18 cellular contexts compared by ENCODE assay signal in the genomic region with DNA sequence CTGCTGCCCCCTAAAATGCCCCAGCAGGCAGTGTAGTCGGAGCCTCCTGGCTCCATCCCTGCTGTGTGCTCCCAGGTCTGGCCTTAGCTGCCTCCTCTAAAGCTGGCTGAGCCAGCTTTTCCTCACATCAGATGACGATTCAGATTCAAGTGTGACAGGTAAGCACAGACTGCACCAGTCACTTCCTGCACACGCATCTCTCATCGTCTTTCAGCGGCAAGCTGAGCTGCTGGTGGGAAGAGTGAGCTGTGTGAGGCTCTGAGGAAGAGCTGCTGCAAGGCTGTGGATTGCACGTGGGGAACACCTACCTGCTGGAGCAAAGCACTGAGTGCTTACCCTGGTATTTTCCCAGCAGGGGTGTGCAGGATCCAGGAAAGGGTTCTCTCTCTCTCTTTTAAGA.
DNase-seq lines count a peak whose midpoint lies in the region; ATAC-seq and TF ChIP-seq lines count a peak whose summit lies in the region.
"Had no signal": no experiment of that assay in that cellular context is flagged by ENCODE, and none has a peak within 500 bp of the region (broad histone marks: within the 10 kb centered on the region; RNA-seq: fewer than 3 reads in every experiment).

No MANE protein-coding gene starts in this region.

- no peak for ATAC-seq in naive thymus-derived CD4-positive, alpha-beta T cell
- ATAC-seq in HG03469 (IDR thresholded peaks at IDR 0.05; ENCODE audit: unreplicated experiment), result no peak
- ATAC-seq: gastroesophageal sphincter, HCT116 had no signal

- in situ Hi-C loops in GM13977 (cut with MboI; ENCODE audit: low pct_unique_long_range_greater_than_20kb, low sequenced_read_pairs, unreplicated experiment), result no loop called here

- H3K9me3 Mint-ChIP-seq in activated T-cell treated with anti-CD3 and anti-CD28 coated beads, Interleukin-2, amount 50 U/mL, for 24 hours, result no peaks in the 10 kb centered on the region
- H3K9me3 Mint-ChIP-seq in CD8-positive, alpha-beta memory T cell, result no peaks in the 10 kb centered on the region
- H3K9me3 Mint-ChIP-seq in activated CD4-positive, alpha-beta memory T cell treated with anti-CD3 and anti-CD28 coated beads, Interleukin-2, amount 10 ng/mL, durations not matched to agents 7 days and 5 days, result no peaks in the 10 kb centered on the region
- no peaks in the 10 kb centered on the region for H3K9me3 Mint-ChIP-seq in naive thymus-derived CD4-positive, alpha-beta T cell

- H3K9me3 ChIP-seq in CD8-positive, alpha-beta memory T cell (ENCODE audit: low read length), result no peaks in the 10 kb centered on the region
- H3K9me3 ChIP-seq in naive thymus-derived CD4-positive, alpha-beta T cell (ENCODE audit: control insufficient read depth in 2 of 3, low read length in 3 of 3), result no peaks in the 10 kb centered on the region
- H3K9me3 ChIP-seq: gastroesophageal sphincter, uterus had no signal

- POLR2A ChIA-PET in CD8-positive, alpha-beta memory T cell (lab: Charles Lee), result no interaction called here
- POLR2A ChIA-PET in activated CD4-positive, alpha-beta memory T cell treated with anti-CD3 and anti-CD28 coated beads, Interleukin-2, amount 10 ng/mL, durations not matched to agents 7 days and 5 days (lab: Charles Lee), result no interaction called here
- POLR2A ChIA-PET in naive thymus-derived CD4-positive, alpha-beta T cell (lab: Charles Lee), result no interaction called here

- H3K27me3 Mint-ChIP-seq in activated T-cell treated with anti-CD3 and anti-CD28 coated beads, Interleukin-2, amount 50 U/mL, for 24 hours, result no peaks in the 10 kb centered on the region
- no peaks in the 10 kb centered on the region for H3K27me3 Mint-ChIP-seq in CD8-positive, alpha-beta memory T cell
- no peaks in the 10 kb centered on the region for H3K27me3 Mint-ChIP-seq in activated CD4-positive, alpha-beta memory T cell treated with anti-CD3 and anti-CD28 coated beads, Interleukin-2, amount 10 ng/mL, durations not matched to agents 7 days and 5 days
- no peaks in the 10 kb centered on the region for H3K27me3 Mint-ChIP-seq in naive thymus-derived CD4-positive, alpha-beta T cell
- H3K27me3 Mint-ChIP-seq: activated naive CD8-positive, alpha-beta T cell had no signal

- H3K4me1 ChIP-seq in CD8-positive, alpha-beta memory T cell (ENCODE audit: insufficient read depth, low read length), result peaks cover 4% of the 10 kb centered on the region
- no peaks in the 10 kb centered on the region for H3K4me1 ChIP-seq in naive thymus-derived CD4-positive, alpha-beta T cell (ENCODE audit: control insufficient read depth in 2 of 2, insufficient read depth in 2 of 2, low read length in 2 of 2)

- intact Hi-C loops in naive thymus-derived CD4-positive, alpha-beta T cell (cut with micrococcal nuclease), result no loop called here

- H3K36me3 ChIP-seq in CD8-positive, alpha-beta memory T cell (ENCODE audit: insufficient read depth, low read length), result peaks cover 31% of the 10 kb centered on the region
- H3K36me3 ChIP-seq in naive thymus-derived CD4-positive, alpha-beta T cell (ENCODE audit: control insufficient read depth in 2 of 3, insufficient read depth in 3 of 3, low read length in 3 of 3), result peaks cover under 1 to 97% (median 17%) of the 10 kb centered on the region in 3 experiments
- H3K36me3 ChIP-seq: uterus had no signal

- peaks cover 16% of the 10 kb centered on the region for H3K4me1 Mint-ChIP-seq in activated T-cell treated with anti-CD3 and anti-CD28 coated beads, Interleukin-2, amount 50 U/mL, for 24 hours (ENCODE audit: low read depth)
- peaks cover 19 to 65% (median 22%) of the 10 kb centered on the region in 3 donors for H3K4me1 Mint-ChIP-seq in CD8-positive, alpha-beta memory T cell
- peaks cover 7% of the 10 kb centered on the region for H3K4me1 Mint-ChIP-seq in activated CD4-positive, alpha-beta memory T cell treated with anti-CD3 and anti-CD28 coated beads, Interleukin-2, amount 10 ng/mL, durations not matched to agents 7 days and 5 days
- H3K4me1 Mint-ChIP-seq in naive thymus-derived CD4-positive, alpha-beta T cell, result peaks cover 11 to 44% (median 17%) of the 10 kb centered on the region in 7 donors

- no peak for DNase-seq in activated T-cell treated with anti-CD3 and anti-CD28 coated beads, Interleukin-2, amount 50 U/mL, for 24 hours
- no peak for DNase-seq in activated T-cell treated with anti-CD3 and anti-CD28 coated beads, Interleukin-2, amount 50 U/mL, for 1 hour
- no peak for DNase-seq in CD8-positive, alpha-beta memory T cell
- DNase-seq in activated CD4-positive, alpha-beta memory T cell treated with anti-CD3 and anti-CD28 coated beads, Interleukin-2, amount 10 ng/mL, durations not matched to agents 7 days and 5 days, result no peak
- no peak for DNase-seq in naive thymus-derived CD4-positive, alpha-beta T cell
- DNase-seq in NCI-H526 treated with DMSO at 0.1 percent for 48 hours (lab: John Stamatoyannopoulos, UW) (no peak), GM13977 (ENCODE audit: low spot score) (no peak)
- DNase-seq: activated CD8-positive, alpha-beta memory T cell treated with anti-CD3 and anti-CD28 coated beads, Interleukin-2, amount 50 U/mL, for 48 hours; brain microvascular endothelial cell; dermis blood vessel endothelial cell; NCI-H1694 treated with DMSO at 0.1 percent for 48 hours; NCI-H446; occipital lobe; uterus had no signal

- H3K4me3 ChIP-seq in CD8-positive, alpha-beta memory T cell (ENCODE audit: low read length), result no peak overlapping the region
- H3K4me3 ChIP-seq in naive thymus-derived CD4-positive, alpha-beta T cell (ENCODE audit: low read length), result no peak overlapping the region
- H3K4me3 ChIP-seq: gastroesophageal sphincter, uterus had no signal

- CTCF ChIA-PET in CD8-positive, alpha-beta memory T cell (lab: Charles Lee), result interaction anchor here (0.9 to 2.0 kb wide), 2 partner anchors 53 to 55 kb away, joined by 3 to 4 read pairs; no protein-coding TSS in a partner anchor
- CTCF ChIA-PET in activated CD4-positive, alpha-beta memory T cell treated with anti-CD3 and anti-CD28 coated beads, Interleukin-2, amount 10 ng/mL, durations not matched to agents 7 days and 5 days (lab: Charles Lee), result no interaction called here
- CTCF ChIA-PET in naive thymus-derived CD4-positive, alpha-beta T cell (lab: Charles Lee), result no interaction called here

- H3K4me3 Mint-ChIP-seq in activated T-cell treated with anti-CD3 and anti-CD28 coated beads, Interleukin-2, amount 50 U/mL, for 24 hours, result no peak overlapping the region
- H3K4me3 Mint-ChIP-seq in CD8-positive, alpha-beta memory T cell, result no peak overlapping the region
- no peak overlapping the region for H3K4me3 Mint-ChIP-seq in activated CD4-positive, alpha-beta memory T cell treated with anti-CD3 and anti-CD28 coated beads, Interleukin-2, amount 10 ng/mL, durations not matched to agents 7 days and 5 days
- no peak overlapping the region for H3K4me3 Mint-ChIP-seq in naive thymus-derived CD4-positive, alpha-beta T cell
- H3K4me3 Mint-ChIP-seq: activated naive CD8-positive, alpha-beta T cell had no signal

- no peak overlapping the region for H3K27ac ChIP-seq in CD8-positive, alpha-beta memory T cell (ENCODE audit: low read depth, low read length)
- H3K27ac ChIP-seq in naive thymus-derived CD4-positive, alpha-beta T cell (ENCODE audit: low read depth, low read length), result no peak overlapping the region
- H3K27ac ChIP-seq: brain microvascular endothelial cell, gastroesophageal sphincter, uterus had no signal

- H3K27ac Mint-ChIP-seq in activated T-cell treated with anti-CD3 and anti-CD28 coated beads, Interleukin-2, amount 50 U/mL, for 24 hours, result peak overlapping the region; percentile 80
- peak overlapping the region in 5 of 8 donors; percentile 58 to 75 (median 70) for H3K27ac Mint-ChIP-seq in CD8-positive, alpha-beta memory T cell
- H3K27ac Mint-ChIP-seq in activated CD4-positive, alpha-beta memory T cell treated with anti-CD3 and anti-CD28 coated beads, Interleukin-2, amount 10 ng/mL, durations not matched to agents 7 days and 5 days, result peak overlapping the region; percentile 17
- peak overlapping the region in 8 of 9 donors; percentile 0 to 73 (median 42) for H3K27ac Mint-ChIP-seq in naive thymus-derived CD4-positive, alpha-beta T cell
- H3K27ac Mint-ChIP-seq: activated naive CD8-positive, alpha-beta T cell had no signal

- TF ChIP-seq CTCF in GM13977 (IDR thresholded peaks at IDR 0.05; ENCODE audit: extremely low read depth, insufficient read depth, missing control alignments), result no peak

- peaks cover 50% of the 10 kb centered on the region for H3K36me3 Mint-ChIP-seq in activated T-cell treated with anti-CD3 and anti-CD28 coated beads, Interleukin-2, amount 50 U/mL, for 24 hours (ENCODE audit: low read depth)
- H3K36me3 Mint-ChIP-seq in CD8-positive, alpha-beta memory T cell, result peaks cover 0 to 78% (median 3%) of the 10 kb centered on the region in 3 donors
- H3K36me3 Mint-ChIP-seq in activated CD4-positive, alpha-beta memory T cell treated with anti-CD3 and anti-CD28 coated beads, Interleukin-2, amount 10 ng/mL, durations not matched to agents 7 days and 5 days (ENCODE audit: low read depth), result peaks cover 25% of the 10 kb centered on the region
- H3K36me3 Mint-ChIP-seq in naive thymus-derived CD4-positive, alpha-beta T cell, result peaks cover 0 to 15% (median 0%) of the 10 kb centered on the region in 5 donors
- H3K36me3 Mint-ChIP-seq: activated naive CD8-positive, alpha-beta T cell had no signal

- no peaks in the 10 kb centered on the region for H3K27me3 ChIP-seq in CD8-positive, alpha-beta memory T cell (ENCODE audit: insufficient read depth, low read length, poor library complexity, severe bottlenecking)
- H3K27me3 ChIP-seq in naive thymus-derived CD4-positive, alpha-beta T cell (ENCODE audit: control insufficient read depth in 2 of 2, insufficient read depth in 2 of 2, low read length in 2 of 2), result no peaks in the 10 kb centered on the region
- H3K27me3 ChIP-seq: brain microvascular endothelial cell, gastroesophageal sphincter, uterus had no signal

Comparison
In these comparisons a context has a peak if more than half of its experiments do, and no peak if none do; other contexts are left out.
1. H3K27ac Mint-ChIP-seq: peak in every context shown above with its lines; median percentile 80 in activated T-cell treated with anti-CD3 and anti-CD28 coated beads, Interleukin-2, amount 50 U/mL, for 24 hours; 70 in CD8-positive, alpha-beta memory T cell; 42 in naive thymus-derived CD4-positive, alpha-beta T cell; 17 in activated CD4-positive, alpha-beta memory T cell treated with anti-CD3 and anti-CD28 coated beads, Interleukin-2, amount 10 ng/mL, durations not matched to agents 7 days and 5 days.